Comparison of ENCODE assay signal across 1 cellular context in genomic region chr11:62559204-62559603, GRCh38.
TF ChIP-seq lines count a peak whose summit lies in the region.

No MANE protein-coding gene starts in this region.

TF ChIP-seq in IMR-90, 13 proteins besides CTCF, POLR2A, EP300 and RAD21:
- TF ChIP-seq USF2 (IDR thresholded peaks at IDR 0.05; ENCODE audit: low read depth, low read length), result no peak
- no peak for TF ChIP-seq CEBPB (IDR thresholded peaks at IDR 0.05; ENCODE audit: low read depth, low read length)
- TF ChIP-seq MAFK (IDR thresholded peaks at IDR 0.05; ENCODE audit: low read depth, low read length), result no peak
- no peak for TF ChIP-seq MXI1 (IDR thresholded peaks at IDR 0.05; ENCODE audit: borderline replicate concordance, low read depth, low read length)
- TF ChIP-seq CHD1 (IDR thresholded peaks at IDR 0.05; ENCODE audit: low read depth, low read length), result no peak
- no peak for TF ChIP-seq SMC3 (IDR thresholded peaks at IDR 0.05; ENCODE audit: low read depth, low read length)
- no peak for TF ChIP-seq ELK1 (IDR thresholded peaks at IDR 0.05; ENCODE audit: borderline replicate concordance, low read depth, low read length)
- no peak for TF ChIP-seq FOS (IDR thresholded peaks at IDR 0.05; ENCODE audit: low read depth, low read length)
- TF ChIP-seq RCOR1 (IDR thresholded peaks at IDR 0.05; ENCODE audit: insufficient replicate concordance, low read length), result no peak
- no peak for TF ChIP-seq RFX5 (IDR thresholded peaks at IDR 0.05; ENCODE audit: low read depth, low read length)
- no peak for TF ChIP-seq NFE2L2 (IDR thresholded peaks at IDR 0.05; ENCODE audit: low read depth, low read length)
- TF ChIP-seq BHLHE40 (IDR thresholded peaks at IDR 0.05; ENCODE audit: low read depth, low read length), result no peak
- no peak for TF ChIP-seq MAZ (IDR thresholded peaks at IDR 0.05; ENCODE audit: borderline replicate concordance, low read depth, low read length)
